1 cellular context compared by ENCODE assay signal in the genomic region with DNA sequence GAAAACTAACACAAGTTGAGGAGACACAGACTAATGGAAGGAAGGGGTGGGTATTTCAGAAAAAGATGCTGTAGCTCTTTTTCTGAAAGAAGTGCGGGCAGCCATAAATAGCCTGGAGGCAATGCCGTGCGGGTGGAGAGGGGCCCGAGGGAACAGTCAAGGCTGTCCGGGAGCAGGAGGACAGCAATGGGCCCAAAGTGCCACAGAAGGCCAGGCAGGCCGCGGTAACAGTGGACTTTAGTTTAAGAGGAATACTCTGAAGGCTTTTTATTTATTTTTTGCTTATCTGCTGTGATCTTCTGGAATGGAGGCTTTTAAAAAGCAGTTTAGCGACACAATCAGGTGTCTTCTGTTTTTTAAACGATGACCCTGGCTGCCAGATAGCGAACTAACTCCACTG.
TF ChIP-seq lines count a peak whose summit lies in the region.

No MANE protein-coding gene starts in this region.

TF ChIP-seq in HepG2, 621 proteins besides CTCF, POLR2A, EP300 and RAD21 (continued from another document and continues in another):
- TF ChIP-seq, protein P1, sequence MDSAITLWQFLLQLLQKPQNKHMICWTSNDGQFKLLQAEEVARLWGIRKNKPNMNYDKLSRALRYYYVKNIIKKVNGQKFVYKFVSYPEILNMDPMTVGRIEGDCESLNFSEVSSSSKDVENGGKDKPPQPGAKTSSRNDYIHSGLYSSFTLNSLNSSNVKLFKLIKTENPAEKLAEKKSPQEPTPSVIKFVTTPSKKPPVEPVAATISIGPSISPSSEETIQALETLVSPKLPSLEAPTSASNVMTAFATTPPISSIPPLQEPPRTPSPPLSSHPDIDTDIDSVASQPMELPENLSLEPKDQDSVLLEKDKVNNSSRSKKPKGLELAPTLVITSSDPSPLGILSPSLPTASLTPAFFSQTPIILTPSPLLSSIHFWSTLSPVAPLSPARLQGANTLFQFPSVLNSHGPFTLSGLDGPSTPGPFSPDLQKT (CRISPR knock-in tag; IDR thresholded peaks at IDR 0.05; ENCODE audit: borderline replicate concordance) = no peak
- TF ChIP-seq ZNF598 (CRISPR knock-in tag; IDR thresholded peaks at IDR 0.05; ENCODE audit: borderline replicate concordance) = peak; percentile 45; the same call in 1 of the 2 replicates
- TF ChIP-seq MAFK (conservative IDR thresholded peaks at IDR 0.05 in 1 of 2, IDR thresholded peaks at IDR 0.05 in 1 of 2; ENCODE audit: low read length in 2 of 2) = no peak
- no peak for TF ChIP-seq KDM5A (IDR thresholded peaks at IDR 0.05; ENCODE audit: borderline replicate concordance, low read length)
- TF ChIP-seq, protein P2, sequence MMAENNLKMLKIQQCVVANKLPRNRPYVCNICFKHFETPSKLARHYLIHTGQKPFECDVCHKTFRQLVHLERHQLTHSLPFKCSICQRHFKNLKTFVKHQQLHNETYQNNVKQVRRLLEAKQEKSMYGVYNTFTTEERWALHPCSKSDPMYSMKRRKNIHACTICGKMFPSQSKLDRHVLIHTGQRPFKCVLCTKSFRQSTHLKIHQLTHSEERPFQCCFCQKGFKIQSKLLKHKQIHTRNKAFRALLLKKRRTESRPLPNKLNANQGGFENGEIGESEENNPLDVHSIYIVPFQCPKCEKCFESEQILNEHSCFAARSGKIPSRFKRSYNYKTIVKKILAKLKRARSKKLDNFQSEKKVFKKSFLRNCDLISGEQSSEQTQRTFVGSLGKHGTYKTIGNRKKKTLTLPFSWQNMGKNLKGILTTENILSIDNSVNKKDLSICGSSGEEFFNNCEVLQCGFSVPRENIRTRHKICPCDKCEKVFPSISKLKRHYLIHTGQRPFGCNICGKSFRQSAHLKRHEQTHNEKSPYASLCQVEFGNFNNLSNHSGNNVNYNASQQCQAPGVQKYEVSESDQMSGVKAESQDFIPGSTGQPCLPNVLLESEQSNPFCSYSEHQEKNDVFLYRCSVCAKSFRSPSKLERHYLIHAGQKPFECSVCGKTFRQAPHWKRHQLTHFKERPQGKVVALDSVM (CRISPR knock-in tag; IDR thresholded peaks at IDR 0.05) = 0 out of 2 replicates have a peak, but pooled peaks have one; percentile 22
- TF ChIP-seq HNF4A (CRISPR knock-in tag; IDR thresholded peaks at IDR 0.05) = peak; percentile 78
- no peak for TF ChIP-seq TBX3 (IDR thresholded peaks at IDR 0.05; ENCODE audit: borderline replicate concordance)
- TF ChIP-seq TEAD3 (CRISPR knock-in tag; optimal IDR thresholded peaks at IDR 0.05; ENCODE audit: borderline replicate concordance) = peak; percentile 38
- TF ChIP-seq ELF4 (CRISPR knock-in tag; IDR thresholded peaks at IDR 0.05; ENCODE audit: borderline replicate concordance) = no peak
- no peak for TF ChIP-seq NFRKB (IDR thresholded peaks at IDR 0.05)
- no peak for TF ChIP-seq ZNF660 (CRISPR knock-in tag; IDR thresholded peaks at IDR 0.05; ENCODE audit: borderline replicate concordance, low read depth)
- TF ChIP-seq MTF1 (CRISPR knock-in tag; IDR thresholded peaks at IDR 0.05) = no peak
- TF ChIP-seq, protein P3, sequence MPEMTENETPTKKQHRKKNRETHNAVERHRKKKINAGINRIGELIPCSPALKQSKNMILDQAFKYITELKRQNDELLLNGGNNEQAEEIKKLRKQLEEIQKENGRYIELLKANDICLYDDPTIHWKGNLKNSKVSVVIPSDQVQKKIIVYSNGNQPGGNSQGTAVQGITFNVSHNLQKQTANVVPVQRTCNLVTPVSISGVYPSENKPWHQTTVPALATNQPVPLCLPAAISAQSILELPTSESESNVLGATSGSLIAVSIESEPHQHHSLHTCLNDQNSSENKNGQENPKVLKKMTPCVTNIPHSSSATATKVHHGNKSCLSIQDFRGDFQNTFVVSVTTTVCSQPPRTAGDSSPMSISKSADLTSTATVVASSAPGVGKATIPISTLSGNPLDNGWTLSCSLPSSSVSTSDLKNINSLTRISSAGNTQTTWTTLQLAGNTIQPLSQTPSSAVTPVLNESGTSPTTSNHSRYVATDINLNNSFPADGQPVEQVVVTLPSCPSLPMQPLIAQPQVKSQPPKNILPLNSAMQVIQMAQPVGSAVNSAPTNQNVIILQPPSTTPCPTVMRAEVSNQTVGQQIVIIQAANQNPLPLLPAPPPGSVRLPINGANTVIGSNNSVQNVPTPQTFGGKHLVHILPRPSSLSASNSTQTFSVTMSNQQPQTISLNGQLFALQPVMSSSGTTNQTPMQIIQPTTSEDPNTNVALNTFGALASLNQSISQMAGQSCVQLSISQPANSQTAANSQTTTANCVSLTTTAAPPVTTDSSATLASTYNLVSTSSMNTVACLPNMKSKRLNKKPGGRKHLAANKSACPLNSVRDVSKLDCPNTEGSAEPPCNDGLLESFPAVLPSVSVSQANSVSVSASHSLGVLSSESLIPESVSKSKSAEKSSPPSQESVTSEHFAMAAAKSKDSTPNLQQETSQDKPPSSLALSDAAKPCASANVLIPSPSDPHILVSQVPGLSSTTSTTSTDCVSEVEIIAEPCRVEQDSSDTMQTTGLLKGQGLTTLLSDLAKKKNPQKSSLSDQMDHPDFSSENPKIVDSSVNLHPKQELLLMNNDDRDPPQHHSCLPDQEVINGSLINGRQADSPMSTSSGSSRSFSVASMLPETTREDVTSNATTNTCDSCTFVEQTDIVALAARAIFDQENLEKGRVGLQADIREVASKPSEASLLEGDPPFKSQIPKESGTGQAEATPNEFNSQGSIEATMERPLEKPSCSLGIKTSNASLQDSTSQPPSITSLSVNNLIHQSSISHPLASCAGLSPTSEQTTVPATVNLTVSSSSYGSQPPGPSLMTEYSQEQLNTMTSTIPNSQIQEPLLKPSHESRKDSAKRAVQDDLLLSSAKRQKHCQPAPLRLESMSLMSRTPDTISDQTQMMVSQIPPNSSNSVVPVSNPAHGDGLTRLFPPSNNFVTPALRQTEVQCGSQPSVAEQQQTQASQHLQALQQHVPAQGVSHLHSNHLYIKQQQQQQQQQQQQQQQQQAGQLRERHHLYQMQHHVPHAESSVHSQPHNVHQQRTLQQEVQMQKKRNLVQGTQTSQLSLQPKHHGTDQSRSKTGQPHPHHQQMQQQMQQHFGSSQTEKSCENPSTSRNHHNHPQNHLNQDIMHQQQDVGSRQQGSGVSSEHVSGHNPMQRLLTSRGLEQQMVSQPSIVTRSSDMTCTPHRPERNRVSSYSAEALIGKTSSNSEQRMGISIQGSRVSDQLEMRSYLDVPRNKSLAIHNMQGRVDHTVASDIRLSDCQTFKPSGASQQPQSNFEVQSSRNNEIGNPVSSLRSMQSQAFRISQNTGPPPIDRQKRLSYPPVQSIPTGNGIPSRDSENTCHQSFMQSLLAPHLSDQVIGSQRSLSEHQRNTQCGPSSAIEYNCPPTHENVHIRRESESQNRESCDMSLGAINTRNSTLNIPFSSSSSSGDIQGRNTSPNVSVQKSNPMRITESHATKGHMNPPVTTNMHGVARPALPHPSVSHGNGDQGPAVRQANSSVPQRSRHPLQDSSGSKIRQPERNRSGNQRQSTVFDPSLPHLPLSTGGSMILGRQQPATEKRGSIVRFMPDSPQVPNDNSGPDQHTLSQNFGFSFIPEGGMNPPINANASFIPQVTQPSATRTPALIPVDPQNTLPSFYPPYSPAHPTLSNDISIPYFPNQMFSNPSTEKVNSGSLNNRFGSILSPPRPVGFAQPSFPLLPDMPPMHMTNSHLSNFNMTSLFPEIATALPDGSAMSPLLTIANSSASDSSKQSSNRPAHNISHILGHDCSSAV (CRISPR knock-in tag; IDR thresholded peaks at IDR 0.05; ENCODE audit: borderline replicate concordance) = no peak
- no peak for TF ChIP-seq ZNF619 (CRISPR knock-in tag; IDR thresholded peaks at IDR 0.05)
- no peak for TF ChIP-seq SMAD9 (CRISPR knock-in tag; IDR thresholded peaks at IDR 0.05)
- TF ChIP-seq FOXP1 (IDR thresholded peaks at IDR 0.05) = no peak
- TF ChIP-seq FOXP1 (CRISPR knock-in tag; IDR thresholded peaks at IDR 0.05) = no peak
- no peak for TF ChIP-seq CHD2 (IDR thresholded peaks at IDR 0.05; ENCODE audit: low read depth, low read length)
- TF ChIP-seq MXD4 (CRISPR knock-in tag; IDR thresholded peaks at IDR 0.05) = no peak
- no peak for TF ChIP-seq ZNF7 (CRISPR knock-in tag; IDR thresholded peaks at IDR 0.05)
- no peak for TF ChIP-seq ZNF264 (CRISPR knock-in tag; IDR thresholded peaks at IDR 0.05)
- no peak for TF ChIP-seq ZBTB8A (CRISPR knock-in tag; IDR thresholded peaks at IDR 0.05; ENCODE audit: borderline replicate concordance, low read depth)
- no peak for TF ChIP-seq PRPF4 (IDR thresholded peaks at IDR 0.05; ENCODE audit: low read depth, low read length, poor library complexity, severe bottlenecking)
- TF ChIP-seq ZNF614 (CRISPR knock-in tag; IDR thresholded peaks at IDR 0.05; ENCODE audit: borderline replicate concordance) = 0 out of 2 replicates have a peak, but pooled peaks have one; percentile 19
- TF ChIP-seq, protein P4, sequence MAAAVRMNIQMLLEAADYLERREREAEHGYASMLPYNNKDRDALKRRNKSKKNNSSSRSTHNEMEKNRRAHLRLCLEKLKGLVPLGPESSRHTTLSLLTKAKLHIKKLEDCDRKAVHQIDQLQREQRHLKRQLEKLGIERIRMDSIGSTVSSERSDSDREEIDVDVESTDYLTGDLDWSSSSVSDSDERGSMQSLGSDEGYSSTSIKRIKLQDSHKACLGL (CRISPR knock-in tag; IDR thresholded peaks at IDR 0.05) = no peak
- TF ChIP-seq ZNF430 (CRISPR knock-in tag; IDR thresholded peaks at IDR 0.05) = no peak
- TF ChIP-seq ZNF546 (CRISPR knock-in tag; conservative IDR thresholded peaks at IDR 0.05) = no peak
- TF ChIP-seq, protein P5, sequence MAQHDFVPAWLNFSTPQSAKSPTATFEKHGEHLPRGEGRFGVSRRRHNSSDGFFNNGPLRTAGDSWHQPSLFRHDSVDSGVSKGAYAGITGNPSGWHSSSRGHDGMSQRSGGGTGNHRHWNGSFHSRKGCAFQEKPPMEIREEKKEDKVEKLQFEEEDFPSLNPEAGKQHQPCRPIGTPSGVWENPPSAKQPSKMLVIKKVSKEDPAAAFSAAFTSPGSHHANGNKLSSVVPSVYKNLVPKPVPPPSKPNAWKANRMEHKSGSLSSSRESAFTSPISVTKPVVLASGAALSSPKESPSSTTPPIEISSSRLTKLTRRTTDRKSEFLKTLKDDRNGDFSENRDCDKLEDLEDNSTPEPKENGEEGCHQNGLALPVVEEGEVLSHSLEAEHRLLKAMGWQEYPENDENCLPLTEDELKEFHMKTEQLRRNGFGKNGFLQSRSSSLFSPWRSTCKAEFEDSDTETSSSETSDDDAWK (CRISPR knock-in tag; IDR thresholded peaks at IDR 0.05) = no peak
- TF ChIP-seq, protein P6, sequence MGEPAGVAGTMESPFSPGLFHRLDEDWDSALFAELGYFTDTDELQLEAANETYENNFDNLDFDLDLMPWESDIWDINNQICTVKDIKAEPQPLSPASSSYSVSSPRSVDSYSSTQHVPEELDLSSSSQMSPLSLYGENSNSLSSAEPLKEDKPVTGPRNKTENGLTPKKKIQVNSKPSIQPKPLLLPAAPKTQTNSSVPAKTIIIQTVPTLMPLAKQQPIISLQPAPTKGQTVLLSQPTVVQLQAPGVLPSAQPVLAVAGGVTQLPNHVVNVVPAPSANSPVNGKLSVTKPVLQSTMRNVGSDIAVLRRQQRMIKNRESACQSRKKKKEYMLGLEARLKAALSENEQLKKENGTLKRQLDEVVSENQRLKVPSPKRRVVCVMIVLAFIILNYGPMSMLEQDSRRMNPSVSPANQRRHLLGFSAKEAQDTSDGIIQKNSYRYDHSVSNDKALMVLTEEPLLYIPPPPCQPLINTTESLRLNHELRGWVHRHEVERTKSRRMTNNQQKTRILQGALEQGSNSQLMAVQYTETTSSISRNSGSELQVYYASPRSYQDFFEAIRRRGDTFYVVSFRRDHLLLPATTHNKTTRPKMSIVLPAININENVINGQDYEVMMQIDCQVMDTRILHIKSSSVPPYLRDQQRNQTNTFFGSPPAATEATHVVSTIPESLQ (CRISPR knock-in tag; conservative IDR thresholded peaks at IDR 0.05) = no peak
- TF ChIP-seq MIER3 (CRISPR knock-in tag; IDR thresholded peaks at IDR 0.05; ENCODE audit: borderline replicate concordance) = no peak
- TF ChIP-seq ETV5 (CRISPR knock-in tag; IDR thresholded peaks at IDR 0.05; ENCODE audit: borderline replicate concordance) = no peak
- TF ChIP-seq GATAD2A (CRISPR knock-in tag; IDR thresholded peaks at IDR 0.05) = peak; percentile 57
- TF ChIP-seq ZNF138 (CRISPR knock-in tag; IDR thresholded peaks at IDR 0.05; ENCODE audit: low read depth) = no peak
- TF ChIP-seq GTF3A (CRISPR knock-in tag; conservative IDR thresholded peaks at IDR 0.05) = no peak
- TF ChIP-seq MED13 (CRISPR knock-in tag; IDR thresholded peaks at IDR 0.05) = no peak
- TF ChIP-seq ZNF616 (CRISPR knock-in tag; IDR thresholded peaks at IDR 0.05; ENCODE audit: low read depth) = no peak
- peak; percentile 42; the same call in 1 of the 2 replicates for TF ChIP-seq GATAD1 (CRISPR knock-in tag; IDR thresholded peaks at IDR 0.05)
- TF ChIP-seq, protein P7, sequence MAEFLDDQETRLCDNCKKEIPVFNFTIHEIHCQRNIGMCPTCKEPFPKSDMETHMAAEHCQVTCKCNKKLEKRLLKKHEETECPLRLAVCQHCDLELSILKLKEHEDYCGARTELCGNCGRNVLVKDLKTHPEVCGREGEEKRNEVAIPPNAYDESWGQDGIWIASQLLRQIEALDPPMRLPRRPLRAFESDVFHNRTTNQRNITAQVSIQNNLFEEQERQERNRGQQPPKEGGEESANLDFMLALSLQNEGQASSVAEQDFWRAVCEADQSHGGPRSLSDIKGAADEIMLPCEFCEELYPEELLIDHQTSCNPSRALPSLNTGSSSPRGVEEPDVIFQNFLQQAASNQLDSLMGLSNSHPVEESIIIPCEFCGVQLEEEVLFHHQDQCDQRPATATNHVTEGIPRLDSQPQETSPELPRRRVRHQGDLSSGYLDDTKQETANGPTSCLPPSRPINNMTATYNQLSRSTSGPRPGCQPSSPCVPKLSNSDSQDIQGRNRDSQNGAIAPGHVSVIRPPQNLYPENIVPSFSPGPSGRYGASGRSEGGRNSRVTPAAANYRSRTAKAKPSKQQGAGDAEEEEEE (CRISPR knock-in tag; IDR thresholded peaks at IDR 0.05; ENCODE audit: borderline replicate concordance) = no peak
- TF ChIP-seq CC2D1A (CRISPR knock-in tag; IDR thresholded peaks at IDR 0.05) = no peak
- TF ChIP-seq, protein P8, sequence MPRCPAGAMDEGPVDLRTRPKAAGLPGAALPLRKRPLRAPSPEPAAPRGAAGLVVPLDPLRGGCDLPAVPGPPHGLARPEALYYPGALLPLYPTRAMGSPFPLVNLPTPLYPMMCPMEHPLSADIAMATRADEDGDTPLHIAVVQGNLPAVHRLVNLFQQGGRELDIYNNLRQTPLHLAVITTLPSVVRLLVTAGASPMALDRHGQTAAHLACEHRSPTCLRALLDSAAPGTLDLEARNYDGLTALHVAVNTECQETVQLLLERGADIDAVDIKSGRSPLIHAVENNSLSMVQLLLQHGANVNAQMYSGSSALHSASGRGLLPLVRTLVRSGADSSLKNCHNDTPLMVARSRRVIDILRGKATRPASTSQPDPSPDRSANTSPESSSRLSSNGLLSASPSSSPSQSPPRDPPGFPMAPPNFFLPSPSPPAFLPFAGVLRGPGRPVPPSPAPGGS (CRISPR knock-in tag; IDR thresholded peaks at IDR 0.05) = no peak
- TF ChIP-seq, protein P9, sequence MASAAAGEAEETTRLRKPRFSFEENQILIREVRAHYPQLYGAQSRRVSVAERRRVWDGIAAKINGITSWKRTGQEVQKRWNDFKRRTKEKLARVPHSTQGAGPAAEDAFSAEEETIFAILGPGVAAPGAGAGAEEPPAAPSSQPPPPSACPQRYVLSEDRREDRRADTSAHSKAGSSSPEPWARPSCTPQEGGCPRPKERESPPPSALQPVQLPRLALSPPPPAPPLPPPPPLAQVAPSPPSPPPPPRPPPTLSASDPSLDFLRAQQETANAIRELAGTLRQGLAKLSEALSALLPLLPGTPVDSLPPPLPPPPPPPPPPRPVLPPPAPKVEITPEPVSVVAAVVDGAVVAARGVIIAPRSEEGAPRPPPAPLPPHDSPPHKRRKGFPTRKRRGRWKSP (CRISPR knock-in tag; IDR thresholded peaks at IDR 0.05) = no peak
